26 cellular contexts compared by ENCODE assay signal in genomic region chr4:106301393-106302084, GRCh38. TPM values are rescaled to one million over a fixed set of nuclear protein-coding genes. Genes with fewer than 3 reads are reported as not detected.
A peak's percentile ranks its signal among the peaks of the same experiment; 100 is the strongest.
DNase-seq lines count a peak whose midpoint lies in the region; ATAC-seq, FAIRE-seq and TF ChIP-seq lines count a peak whose summit lies in the region.
"Had no signal": no experiment of that assay in that cellular context is flagged by ENCODE, and none has a peak within 500 bp of the region (broad histone marks: within the 10 kb centered on the region; RNA-seq: fewer than 3 reads in every experiment).

No MANE protein-coding gene starts in this region.

- no peak overlapping the region for H3K4me3 Mint-ChIP-seq in osteocyte (ENCODE audit: unreplicated experiment)
- H3K4me3 Mint-ChIP-seq in CD4-positive, alpha-beta T cell: no peak overlapping the region
- H3K4me3 Mint-ChIP-seq: activated CD8-positive, alpha-beta memory T cell treated with anti-CD3 and anti-CD28 coated beads, Interleukin-2, amount 10 ng/mL, durations not matched to agents 7 days and 5 days; activated naive CD8-positive, alpha-beta T cell; CD8-positive, alpha-beta memory T cell; natural killer cell treated with Interleukin-12 subunit alpha and Interleukin-12 subunit beta and Interleukin-15 and Interleukin-18, amount 100 ng/mL, for 72 hours; T-cell had no signal

- no peak overlapping the region for H2AFZ ChIP-seq in endothelial cell of umbilical vein (ENCODE audit: low read depth, low read length)

- H3K79me2 ChIP-seq in endothelial cell of umbilical vein (ENCODE audit: control insufficient read depth, insufficient read depth, low read length): no peaks in the 10 kb centered on the region

- TF ChIP-seq CTCF in endothelial cell of umbilical vein (IDR thresholded peaks at IDR 0.05; ENCODE audit: extremely low read depth in 1 of 2, insufficient read depth in 1 of 2, low read depth in 1 of 2, low read length in 2 of 2) (no peak), osteocyte (IDR thresholded peaks at IDR 0.05) (no peak)
- no peak for TF ChIP-seq CTCF in CD4-positive, alpha-beta T cell (IDR thresholded peaks at IDR 0.05)

- FAIRE-seq in endothelial cell of umbilical vein (lab: Jason Lieb, UNC): no peak
- FAIRE-seq: TTC549, urothelium cell line had no signal

- H3K9me3 Mint-ChIP-seq in osteocyte (ENCODE audit: unreplicated experiment): no peaks in the 10 kb centered on the region
- no peaks in the 10 kb centered on the region for H3K9me3 Mint-ChIP-seq in CD4-positive, alpha-beta T cell
- H3K9me3 Mint-ChIP-seq: CD8-positive, alpha-beta memory T cell; natural killer cell treated with Interleukin-12 subunit alpha and Interleukin-12 subunit beta and Interleukin-15 and Interleukin-18, amount 100 ng/mL, for 72 hours; T-cell had no signal

- H3K36me3 Mint-ChIP-seq in osteocyte (ENCODE audit: unreplicated experiment): peaks cover 20% of the 10 kb centered on the region
- peaks cover 76% of the 10 kb centered on the region for H3K36me3 Mint-ChIP-seq in CD4-positive, alpha-beta T cell (ENCODE audit: low read depth)

- H3K4me3 ChIP-seq in HUES48 (ENCODE audit: low read depth, low read length) (no peak overlapping the region; the same call in 1 of the 2 replicates), endothelial cell of umbilical vein (replicated peaks in 1 of 3; ENCODE audit: insufficient read depth in 1 of 3, low read depth in 1 of 3, low read length in 3 of 3) (no peak overlapping the region)
- H3K4me3 ChIP-seq: esophagus squamous epithelium, heart right ventricle, left lung, sigmoid colon had no signal

- no peaks in the 10 kb centered on the region for H4K20me1 ChIP-seq in endothelial cell of umbilical vein (replicated peaks; ENCODE audit: control insufficient read depth, extremely low read depth, insufficient read depth, low read length)

- H3K27me3 ChIP-seq in HUES48 (ENCODE audit: control insufficient read depth, insufficient read depth, low read length): no peaks in the 10 kb centered on the region
- no peaks in the 10 kb centered on the region for H3K27me3 ChIP-seq in endothelial cell of umbilical vein (ENCODE audit: control insufficient read depth in 2 of 2, insufficient read depth in 2 of 2, low read length in 2 of 2)
- H3K27me3 ChIP-seq in CD4-positive, alpha-beta T cell (ENCODE audit: control insufficient read depth, insufficient read depth, low read length): no peaks in the 10 kb centered on the region
- H3K27me3 ChIP-seq: esophagus squamous epithelium, heart right ventricle, left lung, sigmoid colon had no signal

- H3K4me1 Mint-ChIP-seq in osteocyte (ENCODE audit: unreplicated experiment): peaks cover 12% of the 10 kb centered on the region
- peaks cover 45% of the 10 kb centered on the region for H3K4me1 Mint-ChIP-seq in CD4-positive, alpha-beta T cell (ENCODE audit: low read depth)
- H3K4me1 Mint-ChIP-seq: activated CD8-positive, alpha-beta memory T cell treated with anti-CD3 and anti-CD28 coated beads, Interleukin-2, amount 10 ng/mL, durations not matched to agents 7 days and 5 days had no signal

- H3K9me3 ChIP-seq in HUES48 (ENCODE audit: control insufficient read depth, insufficient read depth, low read length): no peaks in the 10 kb centered on the region
- H3K9me3 ChIP-seq in endothelial cell of umbilical vein (replicated peaks; ENCODE audit: control insufficient read depth, insufficient read depth, low read length): no peaks in the 10 kb centered on the region
- no peaks in the 10 kb centered on the region for H3K9me3 ChIP-seq in CD4-positive, alpha-beta T cell (ENCODE audit: control insufficient read depth, low read length)
- H3K9me3 ChIP-seq: esophagus squamous epithelium, heart right ventricle, left lung, sigmoid colon had no signal

- intact Hi-C loops in endothelial cell of umbilical vein (cut with micrococcal nuclease): no loop called here
- intact Hi-C loops in CD4-positive, alpha-beta T cell (cut with DNase I, micrococcal nuclease): no loop called here

- dilution Hi-C loops in endothelial cell of umbilical vein (cut with MboI; ENCODE audit: extremely low pct_ligation_motif_present, low sequenced_read_pairs): no loop called here

- DNase-seq in EH (ENCODE audit: low read depth) (peak; percentile 8), endothelial cell of umbilical vein (ENCODE audit: low read depth, low spot score) (peak; percentile 26), osteocyte (ENCODE audit: extremely low spot score, unreplicated experiment) (no peak)
- no peak for DNase-seq in CD4-positive, alpha-beta T cell
- no peak for DNase-seq in activated naive CD4-positive, alpha-beta T cell treated with Interleukin-2 at 50 U/mL for 16 hours
- DNase-seq: activated CD4-positive, alpha-beta T cell treated with anti-CD3 and anti-CD28 coated beads for 4 hours; activated CD8-positive, alpha-beta memory T cell treated with anti-CD3 and anti-CD28 coated beads, Interleukin-2, amount 10 ng/mL, durations not matched to agents 7 days and 5 days; CD8-positive, alpha-beta memory T cell; DMS53; effector memory CD4-positive, alpha-beta T cell; esophagus squamous epithelium; heart right ventricle; left lung; midbrain; NCI-H1092 treated with DMSO at 0.1 percent for 48 hours; NCI-H2081; PC-3; Right ventricle myocardium superior; sigmoid colon; T-cell had no signal

- no peak for ATAC-seq in CD4-positive, alpha-beta T cell (ENCODE audit: poor library complexity)
- ATAC-seq in HG02852 (IDR thresholded peaks at IDR 0.05; ENCODE audit: unreplicated experiment): no peak
- ATAC-seq: activated CD8-positive, alpha-beta memory T cell treated with anti-CD3 and anti-CD28 coated beads, Interleukin-2, amount 10 ng/mL, durations not matched to agents 7 days and 5 days; heart right ventricle; left lung; natural killer cell treated with Interleukin-12 subunit alpha and Interleukin-12 subunit beta and Interleukin-15 and Interleukin-18, amount 100 ng/mL, for 72 hours; PC-3; T-cell had no signal

- no peaks in the 10 kb centered on the region for H3K9me1 ChIP-seq in endothelial cell of umbilical vein (replicated peaks; ENCODE audit: control insufficient read depth, extremely low read depth, insufficient read depth, low read length)

- H3K27ac ChIP-seq in HUES48 (ENCODE audit: low read depth, low read length) (peak overlapping the region; percentile 62), endothelial cell of umbilical vein (ENCODE audit: insufficient read depth, low read depth, low read length) (no peak overlapping the region)
- H3K27ac ChIP-seq in CD4-positive, alpha-beta T cell (ENCODE audit: low read depth, low read length): no peak overlapping the region
- H3K27ac ChIP-seq: esophagus squamous epithelium, heart right ventricle, left lung, sigmoid colon had no signal

- H3K36me3 ChIP-seq in HUES48 (ENCODE audit: control insufficient read depth, insufficient read depth, low read length) (peaks cover 9% of the 10 kb centered on the region), endothelial cell of umbilical vein (ENCODE audit: control insufficient read depth in 2 of 2, extremely low read depth in 1 of 2, insufficient read depth in 2 of 2, low read length in 2 of 2) (no peaks in the 10 kb centered on the region)

- H3K9ac ChIP-seq in HUES48 (ENCODE audit: low read depth, low read length) (no peak overlapping the region), endothelial cell of umbilical vein (replicated peaks; ENCODE audit: extremely low read depth, insufficient read depth, low read length) (no peak overlapping the region)

- H3K4me1 ChIP-seq in HUES48 (ENCODE audit: control insufficient read depth, insufficient read depth, low read length): peaks cover 54% of the 10 kb centered on the region
- H3K4me1 ChIP-seq in endothelial cell of umbilical vein (ENCODE audit: control insufficient read depth, extremely low read depth, insufficient read depth, low read length): no peaks in the 10 kb centered on the region
- H3K4me1 ChIP-seq: esophagus squamous epithelium, heart right ventricle, left lung, sigmoid colon had no signal

- POLR2A ChIA-PET in endothelial cell of umbilical vein (lab: Charles Lee): no interaction called here
- POLR2A ChIA-PET in CD4-positive, alpha-beta T cell (lab: Charles Lee): no interaction called here

- H3K27me3 Mint-ChIP-seq in osteocyte (ENCODE audit: unreplicated experiment): no peaks in the 10 kb centered on the region
- no peaks in the 10 kb centered on the region for H3K27me3 Mint-ChIP-seq in CD4-positive, alpha-beta T cell
- H3K27me3 Mint-ChIP-seq: activated CD8-positive, alpha-beta memory T cell treated with anti-CD3 and anti-CD28 coated beads, Interleukin-2, amount 10 ng/mL, durations not matched to agents 7 days and 5 days; activated naive CD8-positive, alpha-beta T cell; CD8-positive, alpha-beta memory T cell; natural killer cell treated with Interleukin-12 subunit alpha and Interleukin-12 subunit beta and Interleukin-15 and Interleukin-18, amount 100 ng/mL, for 72 hours; T-cell had no signal

- CTCF ChIA-PET in endothelial cell of umbilical vein (lab: Charles Lee): interaction anchor here (1.4 kb wide), 1 partner anchor 63 kb away, joined by 3 read pairs; no protein-coding TSS in a partner anchor
- CTCF ChIA-PET in CD4-positive, alpha-beta T cell (lab: Charles Lee): interaction anchor here (1.0 to 2.0 kb wide), 2 partner anchors 11 to 19 kb away, joined by 3 to 4 read pairs; no protein-coding TSS in a partner anchor

- BruUV-seq in endothelial cell of umbilical vein (replicated peaks; lab: Mats Ljungman, UMichigan): no TSS peak

- no peak for TF ChIP-seq POLR2A in endothelial cell of umbilical vein (IDR thresholded peaks at IDR 0.05; ENCODE audit: low read depth, low read length)

- no peak overlapping the region for H3K4me2 ChIP-seq in endothelial cell of umbilical vein (ENCODE audit: insufficient read depth, low read length)

- peak overlapping the region; percentile 9 for H3K27ac Mint-ChIP-seq in osteocyte (ENCODE audit: unreplicated experiment)
- H3K27ac Mint-ChIP-seq in CD4-positive, alpha-beta T cell: no peak overlapping the region
- H3K27ac Mint-ChIP-seq: activated CD8-positive, alpha-beta memory T cell treated with anti-CD3 and anti-CD28 coated beads, Interleukin-2, amount 10 ng/mL, durations not matched to agents 7 days and 5 days; activated naive CD8-positive, alpha-beta T cell; natural killer cell treated with Interleukin-12 subunit alpha and Interleukin-12 subunit beta and Interleukin-15 and Interleukin-18, amount 100 ng/mL, for 72 hours; T-cell had no signal

RNA-seq across cellular contexts. Expression of gene TBCK, which starts 14.5 kb away (rescaled TPM):
- total RNA-seq in endothelial cell of umbilical vein (29.0 and 38.6 TPM in 2 replicates), osteocyte (47.7 and 49.9 TPM in 2 replicates)
- polyA plus RNA-seq in endothelial cell of umbilical vein: 18.2 and 20.3 TPM in 2 replicates
- 14.8 and 17.8 TPM in 2 replicates for polyA plus RNA-seq in endothelial cell of umbilical vein (2011; cell fraction: cytosol; rRNA removed)
- polyA plus RNA-seq in endothelial cell of umbilical vein (2011; cell fraction: nucleus; rRNA removed): 72.2 and 92.7 TPM in 2 replicates
- 14.8 and 17.4 TPM in 2 replicates for polyA plus RNA-seq in endothelial cell of umbilical vein (2012)
- 62.4 and 65.8 TPM in 2 replicates for polyA minus RNA-seq in endothelial cell of umbilical vein
- polyA minus RNA-seq in endothelial cell of umbilical vein (2011; cell fraction: cytosol; rRNA and poly(A)+ RNA removed): 8.5 TPM
- polyA minus RNA-seq in endothelial cell of umbilical vein (2011; cell fraction: nucleus; rRNA and poly(A)+ RNA removed): 167 and 173 TPM in 2 replicates
- total RNA-seq in CD4-positive, alpha-beta T cell: 10 to 100 TPM; 23.5 to 29.0 TPM

RNA-seq across cellular contexts. Expression of gene AIMP1, which starts 14.8 kb away (rescaled TPM):
- total RNA-seq in endothelial cell of umbilical vein: 42.4 and 44.7 TPM in 2 replicates
- polyA plus RNA-seq in endothelial cell of umbilical vein: 3.9 and 6.4 TPM in 2 replicates
- polyA plus RNA-seq in endothelial cell of umbilical vein (2011; cell fraction: cytosol; rRNA removed): 13.9 and 14.4 TPM in 2 replicates
- 13.6 and 23.9 TPM in 2 replicates for polyA plus RNA-seq in endothelial cell of umbilical vein (2011; cell fraction: nucleus; rRNA removed)
- polyA plus RNA-seq in endothelial cell of umbilical vein (2012): 49.2 and 52.7 TPM in 2 replicates
- polyA minus RNA-seq in endothelial cell of umbilical vein: 3.0 and 3.8 TPM in 2 replicates
- polyA minus RNA-seq in endothelial cell of umbilical vein (2011; cell fraction: cytosol; rRNA and poly(A)+ RNA removed): 6.5 TPM
- 4.1 and 5.8 TPM in 2 replicates for polyA minus RNA-seq in endothelial cell of umbilical vein (2011; cell fraction: nucleus; rRNA and poly(A)+ RNA removed)
- 36.4 and 41.2 TPM in 2 replicates for total RNA-seq in osteocyte
- total RNA-seq in CD4-positive, alpha-beta T cell: 10 to 100 TPM; 75.4 to 77.8 TPM

Comparison
In these comparisons a context has a peak if more than half of its experiments do, and no peak if none do; other contexts are left out.
1. DNase-seq: peak in EH (single experiment) and endothelial cell of umbilical vein (single experiment); none in osteocyte (single experiment), CD4-positive, alpha-beta T cell (0 of 10) and activated naive CD4-positive, alpha-beta T cell treated with Interleukin-2 at 50 U/mL for 16 hours (single experiment).